Comparison of ENCODE assay signal across 9 cellular contexts in genomic region chr1:117653732-117654484, GRCh38. TPM values are rescaled to one million over a fixed set of nuclear protein-coding genes. Genes with fewer than 3 reads are reported as not detected.
A peak's percentile ranks its signal among the peaks of the same experiment; 100 is the strongest.
DNase-seq lines count a peak whose midpoint lies in the region; ATAC-seq lines count a peak whose summit lies in the region.
"Had no signal": no experiment of that assay in that cellular context is flagged by ENCODE, and none has a peak within 500 bp of the region (broad histone marks: within the 10 kb centered on the region; RNA-seq: fewer than 3 reads in every experiment).

No MANE protein-coding gene starts in this region.

- peak overlapping the region; percentile 69 for H3K27ac Mint-ChIP-seq in activated T-helper 1 cell treated with anti-CD3 and anti-CD28 coated beads, Interleukin-12 subunit alpha, Interleukin-12 subunit beta, Interleukin-2, Interleukin-4 antibody, amounts not matched to agents 30 ng/mL and 10 ng/mL and 1 ng/mL, durations not matched to agents 14 hours and 24 hours and 36 hours
- H3K27ac Mint-ChIP-seq in stimulated activated naive B cell treated with anti-CD40 and anti-IgM and Interleukin-4, amounts not matched to agents 10 μg/mL and 1 μg/mL and 100 μg/mL, for 72 hours: peak overlapping the region; percentile 99

- intact Hi-C loops in activated T-helper 1 cell treated with anti-CD3 and anti-CD28 coated beads, Interleukin-12 subunit alpha, Interleukin-12 subunit beta, Interleukin-2, Interleukin-4 antibody, amounts not matched to agents 30 ng/mL and 10 ng/mL and 1 ng/mL, durations not matched to agents 14 hours and 24 hours and 36 hours (cut with micrococcal nuclease): loop anchor here (1.0 kb wide), 4 partner anchors 10 to 119 kb away; partner anchors contain the start of gene TENT5C

- H3K36me3 Mint-ChIP-seq in activated T-helper 1 cell treated with anti-CD3 and anti-CD28 coated beads, Interleukin-12 subunit alpha, Interleukin-12 subunit beta, Interleukin-2, Interleukin-4 antibody, amounts not matched to agents 30 ng/mL and 10 ng/mL and 1 ng/mL, durations not matched to agents 14 hours and 24 hours and 36 hours (ENCODE audit: low read depth): peaks cover 2% of the 10 kb centered on the region
- H3K36me3 Mint-ChIP-seq in stimulated activated naive B cell treated with anti-CD40 and anti-IgM and Interleukin-4, amounts not matched to agents 10 μg/mL and 1 μg/mL and 100 μg/mL, for 72 hours: peaks cover 0 to 6% of the 10 kb centered on the region in 2 donors

- H3K4me3 Mint-ChIP-seq in activated T-helper 1 cell treated with anti-CD3 and anti-CD28 coated beads, Interleukin-12 subunit alpha, Interleukin-12 subunit beta, Interleukin-2, Interleukin-4 antibody, amounts not matched to agents 30 ng/mL and 10 ng/mL and 1 ng/mL, durations not matched to agents 14 hours and 24 hours and 36 hours: peak overlapping the region; percentile 80
- peak overlapping the region; percentile 74 to 76 for H3K4me3 Mint-ChIP-seq in stimulated activated naive B cell treated with anti-CD40 and anti-IgM and Interleukin-4, amounts not matched to agents 10 μg/mL and 1 μg/mL and 100 μg/mL, for 72 hours

- peaks cover 78% of the 10 kb centered on the region for H3K4me1 Mint-ChIP-seq in activated T-helper 1 cell treated with anti-CD3 and anti-CD28 coated beads, Interleukin-12 subunit alpha, Interleukin-12 subunit beta, Interleukin-2, Interleukin-4 antibody, amounts not matched to agents 30 ng/mL and 10 ng/mL and 1 ng/mL, durations not matched to agents 14 hours and 24 hours and 36 hours (ENCODE audit: low read depth)
- H3K4me1 Mint-ChIP-seq in stimulated activated naive B cell treated with anti-CD40 and anti-IgM and Interleukin-4, amounts not matched to agents 10 μg/mL and 1 μg/mL and 100 μg/mL, for 72 hours: peaks cover 79 to 94% of the 10 kb centered on the region in 2 donors

- H3K27me3 Mint-ChIP-seq in activated T-helper 1 cell treated with anti-CD3 and anti-CD28 coated beads, Interleukin-12 subunit alpha, Interleukin-12 subunit beta, Interleukin-2, Interleukin-4 antibody, amounts not matched to agents 30 ng/mL and 10 ng/mL and 1 ng/mL, durations not matched to agents 14 hours and 24 hours and 36 hours (ENCODE audit: insufficient read depth): peaks cover 13% of the 10 kb centered on the region
- H3K27me3 Mint-ChIP-seq in stimulated activated naive B cell treated with anti-CD40 and anti-IgM and Interleukin-4, amounts not matched to agents 10 μg/mL and 1 μg/mL and 100 μg/mL, for 72 hours: no peaks in the 10 kb centered on the region

- H3K9me3 Mint-ChIP-seq in activated T-helper 1 cell treated with anti-CD3 and anti-CD28 coated beads, Interleukin-12 subunit alpha, Interleukin-12 subunit beta, Interleukin-2, Interleukin-4 antibody, amounts not matched to agents 30 ng/mL and 10 ng/mL and 1 ng/mL, durations not matched to agents 14 hours and 24 hours and 36 hours: no peaks in the 10 kb centered on the region
- peaks cover 1 to 6% of the 10 kb centered on the region in 2 donors for H3K9me3 Mint-ChIP-seq in stimulated activated naive B cell treated with anti-CD40 and anti-IgM and Interleukin-4, amounts not matched to agents 10 μg/mL and 1 μg/mL and 100 μg/mL, for 72 hours

- ATAC-seq in HG03457 (IDR thresholded peaks at IDR 0.05; ENCODE audit: unreplicated experiment) (peak; percentile 4), HG03280 (IDR thresholded peaks at IDR 0.05; ENCODE audit: unreplicated experiment) (no peak)
- peak; percentile 68 for ATAC-seq in stimulated activated naive B cell treated with anti-CD40 and anti-IgM and Interleukin-4, amounts not matched to agents 10 μg/mL and 1 μg/mL and 100 μg/mL, for 72 hours (replicated peaks)

- DNase-seq in activated naive CD4-positive, alpha-beta T cell treated with Interleukin-2 at 50 U/mL for 16 hours: peak; percentile 59
- DNase-seq in activated naive CD4-positive, alpha-beta T cell (lab: John Stamatoyannopoulos, UW): no peak
- no peak for DNase-seq in activated T-helper 1 cell treated with anti-CD3 and anti-CD28 coated beads, Interleukin-12 subunit alpha, Interleukin-12 subunit beta, Interleukin-2, Interleukin-4 antibody, amounts not matched to agents 30 ng/mL and 10 ng/mL and 1 ng/mL, durations not matched to agents 14 hours and 24 hours and 36 hours (ENCODE audit: low spot score)
- peak; percentile 81 for DNase-seq in stimulated activated naive B cell treated with anti-CD40 and anti-IgM and Interleukin-4, amounts not matched to agents 10 μg/mL and 1 μg/mL and 100 μg/mL, for 72 hours
- DNase-seq in DMS79 treated with DMSO at 0.1 percent for 48 hours (lab: John Stamatoyannopoulos, UW): no peak
- no peak for DNase-seq in NCI-H524 treated with DMSO at 0.1 percent for 48 hours (lab: John Stamatoyannopoulos, UW)
- DNase-seq: BE2C had no signal

RNA-seq across cellular contexts. Expression of gene TENT5C, which starts 48.1 kb away (rescaled TPM):
- total RNA-seq in activated T-helper 1 cell treated with anti-CD3 and anti-CD28 coated beads, Interleukin-12 subunit alpha, Interleukin-12 subunit beta, Interleukin-2, Interleukin-4 antibody, amounts not matched to agents 30 ng/mL and 10 ng/mL and 1 ng/mL, durations not matched to agents 14 hours and 24 hours and 36 hours: 4.9 and 5.2 TPM in 2 replicates

Comparison
In these comparisons a context has a peak if more than half of its experiments do, and no peak if none do; other contexts are left out.
1. DNase-seq: peak in activated naive CD4-positive, alpha-beta T cell treated with Interleukin-2 at 50 U/mL for 16 hours (single experiment) and stimulated activated naive B cell treated with anti-CD40 and anti-IgM and Interleukin-4, amounts not matched to agents 10 μg/mL and 1 μg/mL and 100 μg/mL, for 72 hours (single experiment); none in activated naive CD4-positive, alpha-beta T cell (0 of 4), activated T-helper 1 cell treated with anti-CD3 and anti-CD28 coated beads, Interleukin-12 subunit alpha, Interleukin-12 subunit beta, Interleukin-2, Interleukin-4 antibody, amounts not matched to agents 30 ng/mL and 10 ng/mL and 1 ng/mL, durations not matched to agents 14 hours and 24 hours and 36 hours (single experiment), DMS79 treated with DMSO at 0.1 percent for 48 hours (single experiment) and NCI-H524 treated with DMSO at 0.1 percent for 48 hours (single experiment).